16 cellular contexts compared by ENCODE assay signal in the genomic region with DNA sequence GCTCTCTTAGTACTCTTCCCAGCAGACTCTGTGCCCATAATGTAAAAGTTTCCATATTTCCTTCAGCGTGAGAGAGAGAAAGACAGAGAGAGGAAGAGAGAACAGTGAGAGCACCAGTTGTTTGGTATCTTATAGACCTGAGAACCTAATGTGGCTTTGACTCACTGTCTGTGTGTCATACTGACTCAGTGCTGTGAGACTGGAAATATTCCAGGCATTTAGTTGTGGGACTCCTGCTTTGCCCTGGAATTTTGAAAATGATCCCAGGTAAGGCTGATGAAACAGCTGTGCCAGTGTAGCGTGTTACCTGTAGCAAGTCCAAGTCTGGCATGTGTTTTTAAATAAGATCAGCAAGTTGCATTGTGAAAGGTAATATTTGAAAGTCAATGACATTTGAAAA.
DNase-seq lines count a peak whose midpoint lies in the region; ATAC-seq and TF ChIP-seq lines count a peak whose summit lies in the region.
"Had no signal": no experiment of that assay in that cellular context is flagged by ENCODE, and none has a peak within 500 bp of the region (broad histone marks: within the 10 kb centered on the region; RNA-seq: fewer than 3 reads in every experiment).

No MANE protein-coding gene starts in this region.

- no peak for ATAC-seq in WTC11
- no peak for ATAC-seq in stimulated activated naive B cell treated with anti-CD40 and anti-IgM and Interleukin-4, amounts not matched to agents 10 μg/mL and 1 μg/mL and 100 μg/mL, for 72 hours (replicated peaks)

- no peaks in the 10 kb centered on the region for H3K79me2 ChIP-seq in Karpas-422 (ENCODE audit: low read length)

- H4K20me1 ChIP-seq in Karpas-422 (ENCODE audit: insufficient read depth, low read depth, low read length) = no peaks in the 10 kb centered on the region

- H3K4me3 ChIP-seq in kidney epithelial cell (ENCODE audit: low read depth, low read length) (no peak overlapping the region), Karpas-422 (ENCODE audit: low read length) (no peak overlapping the region)
- H3K4me3 ChIP-seq: colonic mucosa, left ventricle myocardium inferior, SK-N-MC had no signal

- H3K4me2 ChIP-seq in Karpas-422 (ENCODE audit: low read depth, low read length, poor library complexity, severe bottlenecking) = no peak overlapping the region

- H3K36me3 ChIP-seq in kidney epithelial cell (ENCODE audit: control insufficient read depth, insufficient read depth, low read length) = peaks cover 1% of the 10 kb centered on the region
- no peaks in the 10 kb centered on the region for H3K36me3 ChIP-seq in Karpas-422 (ENCODE audit: insufficient read depth, low read length)
- H3K36me3 ChIP-seq: colonic mucosa, left ventricle myocardium inferior had no signal

- no peaks in the 10 kb centered on the region for H3K9me2 ChIP-seq in Karpas-422 (replicated peaks; ENCODE audit: insufficient read depth, low read length)

- H3K27me3 ChIP-seq in kidney epithelial cell (ENCODE audit: control insufficient read depth, insufficient read depth, low read length) (no peaks in the 10 kb centered on the region), Karpas-422 (ENCODE audit: low read length) (no peaks in the 10 kb centered on the region)
- H3K27me3 ChIP-seq: colonic mucosa had no signal

- TF ChIP-seq CTCF in WTC11 (IDR thresholded peaks at IDR 0.05) (no peak), kidney epithelial cell (IDR thresholded peaks at IDR 0.05; ENCODE audit: insufficient read depth, low read length, poor library complexity, severe bottlenecking) (no peak)

- no peak overlapping the region for H3K9ac ChIP-seq in Karpas-422 (ENCODE audit: low read length)

- no peaks in the 10 kb centered on the region for H3K4me1 ChIP-seq in Karpas-422 (ENCODE audit: low read length)
- H3K4me1 ChIP-seq: colonic mucosa, left ventricle myocardium inferior had no signal

- H3K4me1 Mint-ChIP-seq in WTC11 = no peaks in the 10 kb centered on the region
- H3K4me1 Mint-ChIP-seq in stimulated activated naive B cell treated with anti-CD40 and anti-IgM and Interleukin-4, amounts not matched to agents 10 μg/mL and 1 μg/mL and 100 μg/mL, for 72 hours = no peaks in the 10 kb centered on the region

- H3K36me3 Mint-ChIP-seq in WTC11 = no peaks in the 10 kb centered on the region
- H3K36me3 Mint-ChIP-seq in stimulated activated naive B cell treated with anti-CD40 and anti-IgM and Interleukin-4, amounts not matched to agents 10 μg/mL and 1 μg/mL and 100 μg/mL, for 72 hours = no peaks in the 10 kb centered on the region

- CTCF ChIA-PET in WTC11 (lab: Charles Lee) = no interaction called here

- peak; percentile 90 for DNase-seq in A172 (ENCODE audit: low spot score)
- DNase-seq in HPDE6-E6E7 (ENCODE audit: extremely low spot score) = peak; percentile 60
- DNase-seq in WTC11 (ENCODE audit: low spot score) = no peak
- DNase-seq in kidney epithelial cell (ENCODE audit: low read depth) = peak; percentile 93
- no peak for DNase-seq in NCI-H774 (lab: John Stamatoyannopoulos, UW)
- DNase-seq in NCI-H748 (lab: John Stamatoyannopoulos, UW; ENCODE audit: unreplicated experiment) = no peak
- DNase-seq in Karpas-422 = no peak
- DNase-seq in stimulated activated naive B cell treated with anti-CD40 and anti-IgM and Interleukin-4, amounts not matched to agents 10 μg/mL and 1 μg/mL and 100 μg/mL, for 72 hours = no peak
- DNase-seq: activated CD4-positive, alpha-beta T cell treated with anti-CD3 and anti-CD28 coated beads for 48 hours; colonic mucosa; DND-41; left ventricle myocardium inferior; NCI-H1048; NCI-H446 treated with DMSO at 0.1 percent for 48 hours; substantia nigra had no signal

- no peak overlapping the region for H3K27ac ChIP-seq in Karpas-422 (ENCODE audit: low read length)
- H3K27ac ChIP-seq: colonic mucosa, left ventricle myocardium inferior, SK-N-MC had no signal

- H2AFZ ChIP-seq in Karpas-422 (ENCODE audit: low read length) = no peak overlapping the region

- peak overlapping the region; percentile 65; the same call in 1 of the 2 replicates for H3K27ac Mint-ChIP-seq in WTC11
- H3K27ac Mint-ChIP-seq in stimulated activated naive B cell treated with anti-CD40 and anti-IgM and Interleukin-4, amounts not matched to agents 10 μg/mL and 1 μg/mL and 100 μg/mL, for 72 hours = no peak overlapping the region

- no peaks in the 10 kb centered on the region for H3K9me3 Mint-ChIP-seq in WTC11
- no peaks in the 10 kb centered on the region for H3K9me3 Mint-ChIP-seq in stimulated activated naive B cell treated with anti-CD40 and anti-IgM and Interleukin-4, amounts not matched to agents 10 μg/mL and 1 μg/mL and 100 μg/mL, for 72 hours

- no peaks in the 10 kb centered on the region for H3K27me3 Mint-ChIP-seq in WTC11 (ENCODE audit: low read depth)
- no peaks in the 10 kb centered on the region for H3K27me3 Mint-ChIP-seq in stimulated activated naive B cell treated with anti-CD40 and anti-IgM and Interleukin-4, amounts not matched to agents 10 μg/mL and 1 μg/mL and 100 μg/mL, for 72 hours

- no peak overlapping the region for H3K4me3 Mint-ChIP-seq in WTC11
- no peak overlapping the region for H3K4me3 Mint-ChIP-seq in stimulated activated naive B cell treated with anti-CD40 and anti-IgM and Interleukin-4, amounts not matched to agents 10 μg/mL and 1 μg/mL and 100 μg/mL, for 72 hours

- POLR2A ChIA-PET in WTC11 (lab: Charles Lee) = no interaction called here

- peaks cover 11% of the 10 kb centered on the region for H3K9me3 ChIP-seq in Karpas-422 (ENCODE audit: low read length)
- H3K9me3 ChIP-seq: colonic mucosa, left ventricle myocardium inferior had no signal

TF ChIP-seq in WTC11, 78 proteins besides CTCF, POLR2A, EP300 and RAD21 (continues in another document):
- TF ChIP-seq, protein P1, sequence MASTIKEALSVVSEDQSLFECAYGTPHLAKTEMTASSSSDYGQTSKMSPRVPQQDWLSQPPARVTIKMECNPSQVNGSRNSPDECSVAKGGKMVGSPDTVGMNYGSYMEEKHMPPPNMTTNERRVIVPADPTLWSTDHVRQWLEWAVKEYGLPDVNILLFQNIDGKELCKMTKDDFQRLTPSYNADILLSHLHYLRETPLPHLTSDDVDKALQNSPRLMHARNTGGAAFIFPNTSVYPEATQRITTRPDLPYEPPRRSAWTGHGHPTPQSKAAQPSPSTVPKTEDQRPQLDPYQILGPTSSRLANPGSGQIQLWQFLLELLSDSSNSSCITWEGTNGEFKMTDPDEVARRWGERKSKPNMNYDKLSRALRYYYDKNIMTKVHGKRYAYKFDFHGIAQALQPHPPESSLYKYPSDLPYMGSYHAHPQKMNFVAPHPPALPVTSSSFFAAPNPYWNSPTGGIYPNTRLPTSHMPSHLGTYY (CRISPR knock-in tag; IDR thresholded peaks at IDR 0.05) = no peak
- TF ChIP-seq, protein P2, sequence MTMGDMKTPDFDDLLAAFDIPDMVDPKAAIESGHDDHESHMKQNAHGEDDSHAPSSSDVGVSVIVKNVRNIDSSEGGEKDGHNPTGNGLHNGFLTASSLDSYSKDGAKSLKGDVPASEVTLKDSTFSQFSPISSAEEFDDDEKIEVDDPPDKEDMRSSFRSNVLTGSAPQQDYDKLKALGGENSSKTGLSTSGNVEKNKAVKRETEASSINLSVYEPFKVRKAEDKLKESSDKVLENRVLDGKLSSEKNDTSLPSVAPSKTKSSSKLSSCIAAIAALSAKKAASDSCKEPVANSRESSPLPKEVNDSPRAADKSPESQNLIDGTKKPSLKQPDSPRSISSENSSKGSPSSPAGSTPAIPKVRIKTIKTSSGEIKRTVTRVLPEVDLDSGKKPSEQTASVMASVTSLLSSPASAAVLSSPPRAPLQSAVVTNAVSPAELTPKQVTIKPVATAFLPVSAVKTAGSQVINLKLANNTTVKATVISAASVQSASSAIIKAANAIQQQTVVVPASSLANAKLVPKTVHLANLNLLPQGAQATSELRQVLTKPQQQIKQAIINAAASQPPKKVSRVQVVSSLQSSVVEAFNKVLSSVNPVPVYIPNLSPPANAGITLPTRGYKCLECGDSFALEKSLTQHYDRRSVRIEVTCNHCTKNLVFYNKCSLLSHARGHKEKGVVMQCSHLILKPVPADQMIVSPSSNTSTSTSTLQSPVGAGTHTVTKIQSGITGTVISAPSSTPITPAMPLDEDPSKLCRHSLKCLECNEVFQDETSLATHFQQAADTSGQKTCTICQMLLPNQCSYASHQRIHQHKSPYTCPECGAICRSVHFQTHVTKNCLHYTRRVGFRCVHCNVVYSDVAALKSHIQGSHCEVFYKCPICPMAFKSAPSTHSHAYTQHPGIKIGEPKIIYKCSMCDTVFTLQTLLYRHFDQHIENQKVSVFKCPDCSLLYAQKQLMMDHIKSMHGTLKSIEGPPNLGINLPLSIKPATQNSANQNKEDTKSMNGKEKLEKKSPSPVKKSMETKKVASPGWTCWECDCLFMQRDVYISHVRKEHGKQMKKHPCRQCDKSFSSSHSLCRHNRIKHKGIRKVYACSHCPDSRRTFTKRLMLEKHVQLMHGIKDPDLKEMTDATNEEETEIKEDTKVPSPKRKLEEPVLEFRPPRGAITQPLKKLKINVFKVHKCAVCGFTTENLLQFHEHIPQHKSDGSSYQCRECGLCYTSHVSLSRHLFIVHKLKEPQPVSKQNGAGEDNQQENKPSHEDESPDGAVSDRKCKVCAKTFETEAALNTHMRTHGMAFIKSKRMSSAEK (CRISPR knock-in tag; IDR thresholded peaks at IDR 0.05; ENCODE audit: borderline replicate concordance) = no peak
- TF ChIP-seq NFYB (CRISPR knock-in tag; conservative IDR thresholded peaks at IDR 0.05; ENCODE audit: low read depth) = no peak

Comparison
In these comparisons a context has a peak if more than half of its experiments do, and no peak if none do; other contexts are left out.
1. DNase-seq: peak in A172 (single experiment), HPDE6-E6E7 (single experiment) and kidney epithelial cell (single experiment); none in WTC11 (single experiment), NCI-H774 (single experiment), NCI-H748 (single experiment), Karpas-422 (single experiment) and stimulated activated naive B cell treated with anti-CD40 and anti-IgM and Interleukin-4, amounts not matched to agents 10 μg/mL and 1 μg/mL and 100 μg/mL, for 72 hours (single experiment).